Comparison of ENCODE assay signal across 1 cellular context in genomic region chr2:20291846-20292408, GRCh38.
TF ChIP-seq lines count a peak whose summit lies in the region.

No MANE protein-coding gene starts in this region.

TF ChIP-seq in WTC11, 78 proteins besides CTCF, POLR2A, EP300 and RAD21 (continued from another document):
- TF ChIP-seq ZNF512 (CRISPR knock-in tag; IDR thresholded peaks at IDR 0.05; ENCODE audit: borderline replicate concordance), result no peak
